Comparison of ENCODE assay signal across 27 cellular contexts in genomic region chr2:213080969-213081617, GRCh38.
"Had no signal": no experiment of that assay in that cellular context is flagged by ENCODE, and none has a peak within 500 bp of the region (broad histone marks: within the 10 kb centered on the region; RNA-seq: fewer than 3 reads in every experiment).

No MANE protein-coding gene starts in this region.

- H3K9me3 ChIP-seq: gastrocnemius medialis, ovary, prostate gland, thoracic aorta, uterus had no signal

- H3K27ac Mint-ChIP-seq: activated CD4-positive, alpha-beta memory T cell treated with anti-CD3 and anti-CD28 coated beads for 36 hours; activated CD4-positive, alpha-beta T cell treated with anti-CD3 and anti-CD28 coated beads, Interleukin-2, amount 10 ng/mL, durations not matched to agents 24 days and 14 days; stimulated activated naive CD8-positive, alpha-beta T cell treated with anti-CD3 and anti-CD28 coated beads, Interleukin-15, Interleukin-2, amounts not matched to agents 100 ng/mL and 50 ng/mL, for 24 hours; type B pancreatic cell had no signal

- H3K4me1 ChIP-seq: prostate gland, uterus had no signal

- H3K4me1 Mint-ChIP-seq: activated CD4-positive, alpha-beta T cell treated with anti-CD3 and anti-CD28 coated beads, Interleukin-2, amount 10 ng/mL, durations not matched to agents 24 days and 14 days had no signal

- H3K4me3 ChIP-seq: gastrocnemius medialis, ovary, prostate gland, skin epidermis, thoracic aorta, uterus had no signal

- H3K4me3 Mint-ChIP-seq: activated CD4-positive, alpha-beta memory T cell treated with anti-CD3 and anti-CD28 coated beads for 36 hours; activated CD4-positive, alpha-beta T cell treated with anti-CD3 and anti-CD28 coated beads, Interleukin-2, amount 10 ng/mL, durations not matched to agents 24 days and 14 days; central memory CD8-positive, alpha-beta T cell; stimulated activated effector memory CD8-positive, alpha-beta T cell treated with anti-CD3 and anti-CD28 coated beads, Interleukin-12 subunit alpha, Interleukin-12 subunit beta, amount 100 ng/mL, for 72 hours; stimulated activated naive CD8-positive, alpha-beta T cell treated with anti-CD3 and anti-CD28 coated beads, Interleukin-15, Interleukin-2, amounts not matched to agents 100 ng/mL and 50 ng/mL, for 24 hours; type B pancreatic cell had no signal

- ATAC-seq: gastrocnemius medialis; left ventricle myocardium superior; sciatic nerve; stimulated activated effector memory CD8-positive, alpha-beta T cell treated with anti-CD3 and anti-CD28 coated beads, Interleukin-12 subunit alpha, Interleukin-12 subunit beta, amount 100 ng/mL, for 72 hours had no signal

- H3K36me3 Mint-ChIP-seq: activated CD4-positive, alpha-beta memory T cell treated with anti-CD3 and anti-CD28 coated beads for 36 hours had no signal

- H3K27me3 ChIP-seq: gastrocnemius medialis, ovary, uterus had no signal

- H3K27ac ChIP-seq: gastrocnemius medialis, ovary, prostate gland, skin epidermis, thoracic aorta, uterus had no signal

- H3K27me3 Mint-ChIP-seq: activated CD4-positive, alpha-beta memory T cell treated with anti-CD3 and anti-CD28 coated beads for 36 hours; activated CD4-positive, alpha-beta T cell treated with anti-CD3 and anti-CD28 coated beads, Interleukin-2, amount 10 ng/mL, durations not matched to agents 24 days and 14 days; central memory CD8-positive, alpha-beta T cell; stimulated activated naive CD8-positive, alpha-beta T cell treated with anti-CD3 and anti-CD28 coated beads, Interleukin-15, Interleukin-2, amounts not matched to agents 100 ng/mL and 50 ng/mL, for 24 hours; type B pancreatic cell had no signal

- H3K36me3 ChIP-seq: gastrocnemius medialis, ovary, prostate gland, thoracic aorta, uterus had no signal

- FAIRE-seq: bronchial epithelial cell had no signal

- H3K9me3 Mint-ChIP-seq: activated CD4-positive, alpha-beta memory T cell treated with anti-CD3 and anti-CD28 coated beads for 36 hours; activated CD4-positive, alpha-beta T cell treated with anti-CD3 and anti-CD28 coated beads, Interleukin-2, amount 10 ng/mL, durations not matched to agents 24 days and 14 days; stimulated activated naive CD8-positive, alpha-beta T cell treated with anti-CD3 and anti-CD28 coated beads, Interleukin-15, Interleukin-2, amounts not matched to agents 100 ng/mL and 50 ng/mL, for 24 hours had no signal

- DNase-seq: activated CD4-positive, alpha-beta memory T cell treated with anti-CD3 and anti-CD28 coated beads for 36 hours; activated CD4-positive, alpha-beta T cell treated with anti-CD3 and anti-CD28 coated beads, Interleukin-2, amount 10 ng/mL, durations not matched to agents 24 days and 14 days; activated CD4-positive, CD25-positive, alpha-beta regulatory T cell treated with anti-CD3 and anti-CD28 coated beads, Interleukin-2, amount 50 U/mL, for 72 hours; activated CD8-positive, alpha-beta memory T cell treated with anti-CD3 and anti-CD28 coated beads, Interleukin-2, amount 50 U/mL, for 4 hours; activated gamma-delta T cell treated with Interleukin-2 at 50 U/mL for 16 hours; activated naive CD4-positive, alpha-beta T cell treated with anti-CD3 and anti-CD28 coated beads, Interleukin-2, amount 50 U/mL, for 16 hours; activated T-cell treated with anti-CD3 and anti-CD28 coated beads, Interleukin-2, amount 50 U/mL, for 1 hour; anterior cingulate cortex; effector memory CD4-positive, alpha-beta T cell; gastrocnemius medialis; glutamatergic neuron; islet precursor cell; left ventricle myocardium superior; ovary; retina; stimulated activated CD4-positive, alpha-beta T cell treated with anti-CD3 and anti-CD28 coated beads, Interleukin-4, amount 100 ng/mL, for 24 hours; T-helper 9 cell; uterus had no signal
